In genomic region chr7:36057375-36057774, GRCh38 we compare ENCODE assay signal across 1 cellular context.
TF ChIP-seq lines count a peak whose summit lies in the region.

No MANE protein-coding gene starts in this region.

TF ChIP-seq in GM12878, 131 proteins besides CTCF, POLR2A, EP300 and RAD21 (continued from another document):
- TF ChIP-seq ATF7 (IDR thresholded peaks at IDR 0.05; ENCODE audit: low read depth) (no peak), GABPA (IDR thresholded peaks at IDR 0.05; ENCODE audit: low read depth) (0 out of 2 replicates have a peak, but pooled peaks have one; percentile 2), SPI1 (IDR thresholded peaks at IDR 0.05; ENCODE audit: borderline replicate concordance, insufficient read depth, low read depth, low read length) (peak; percentile 65), SREBF1 (IDR thresholded peaks at IDR 0.05; ENCODE audit: low read length) (no peak)
TF ChIP-seq in GM12878: peak in this region for 5.
